Comparison of ENCODE assay signal across 21 cellular contexts in the genomic region with DNA sequence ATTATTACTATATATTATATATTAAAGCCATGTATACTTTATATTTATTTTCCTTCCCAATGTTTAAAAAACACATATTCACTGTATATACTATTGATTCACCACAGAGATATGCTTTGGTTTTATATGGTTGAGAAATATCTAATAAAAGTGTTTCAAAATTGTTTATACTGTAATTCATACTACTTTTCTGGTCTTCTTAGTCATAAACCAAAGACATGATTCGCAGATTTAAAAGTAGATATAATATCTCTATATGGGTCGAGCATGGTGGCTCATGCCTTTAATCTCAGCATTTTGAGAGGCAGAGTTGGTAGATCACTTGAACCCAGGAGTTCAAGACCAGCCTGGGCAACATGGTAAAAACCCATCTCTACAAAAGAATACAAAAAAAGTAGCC.
"Had no signal": no experiment of that assay in that cellular context is flagged by ENCODE, and none has a peak within 500 bp of the region (broad histone marks: within the 10 kb centered on the region; RNA-seq: fewer than 3 reads in every experiment).

No MANE protein-coding gene starts in this region.

- H3K4me1 ChIP-seq: body of pancreas, left lung, pancreas, spleen, testis, upper lobe of right lung had no signal

- H3K9me3 ChIP-seq: body of pancreas, pancreas, testis, upper lobe of right lung had no signal

- DNase-seq: activated CD4-positive, alpha-beta T cell treated with anti-CD3 and anti-CD28 coated beads for 48 hours; activated CD8-positive, alpha-beta memory T cell treated with anti-CD3 and anti-CD28 coated beads, Interleukin-2, amount 50 U/mL, for 4 hours; activated CD8-positive, alpha-beta T cell treated with anti-CD3 and anti-CD28 coated beads, Interleukin-2, amount 10 ng/mL, durations not matched to agents 7 days and 5 days; activated gamma-delta T cell; activated T-cell treated with anti-CD3 and anti-CD28 coated beads, Interleukin-2, amount 50 U/mL, for 72 hours; amygdala; body of pancreas; esophagus squamous epithelium; kidney; left lung; naive B cell; pancreas; spleen; stimulated activated naive CD8-positive, alpha-beta T cell treated with anti-CD3 and anti-CD28 coated beads, Interleukin-15, amount 100 ng/mL, for 72 hours; testis; upper lobe of right lung had no signal

- ATAC-seq: activated CD8-positive, alpha-beta T cell treated with anti-CD3 and anti-CD28 coated beads, Interleukin-2, amount 10 ng/mL, durations not matched to agents 7 days and 5 days; activated naive CD4-positive, alpha-beta T cell treated with anti-CD3 and anti-CD28 coated beads, Interleukin-2, amount 50 U/mL, for 72 hours; activated T-cell treated with anti-CD3 and anti-CD28 coated beads, Interleukin-2, amount 50 U/mL, for 72 hours; body of pancreas; left lung; pancreas; sciatic nerve; stimulated activated naive CD8-positive, alpha-beta T cell treated with anti-CD3 and anti-CD28 coated beads, Interleukin-15, amount 100 ng/mL, for 72 hours; upper lobe of right lung; WTC11 had no signal

- H3K4me3 ChIP-seq: body of pancreas, coronary artery, esophagus squamous epithelium, left lung, pancreas, spleen, testis, upper lobe of right lung had no signal

- H3K36me3 ChIP-seq: left lung, pancreas, spleen, upper lobe of right lung had no signal

- H3K27ac ChIP-seq: body of pancreas, coronary artery, esophagus squamous epithelium, left lung, pancreas, spleen, testis, upper lobe of right lung had no signal

- FAIRE-seq: kidney, pancreas, TTC549 had no signal

- H3K27me3 ChIP-seq: body of pancreas, esophagus squamous epithelium, left lung, pancreas, spleen, testis, upper lobe of right lung had no signal
